Comparison of ENCODE assay signal across 1 cellular context in the genomic region with DNA sequence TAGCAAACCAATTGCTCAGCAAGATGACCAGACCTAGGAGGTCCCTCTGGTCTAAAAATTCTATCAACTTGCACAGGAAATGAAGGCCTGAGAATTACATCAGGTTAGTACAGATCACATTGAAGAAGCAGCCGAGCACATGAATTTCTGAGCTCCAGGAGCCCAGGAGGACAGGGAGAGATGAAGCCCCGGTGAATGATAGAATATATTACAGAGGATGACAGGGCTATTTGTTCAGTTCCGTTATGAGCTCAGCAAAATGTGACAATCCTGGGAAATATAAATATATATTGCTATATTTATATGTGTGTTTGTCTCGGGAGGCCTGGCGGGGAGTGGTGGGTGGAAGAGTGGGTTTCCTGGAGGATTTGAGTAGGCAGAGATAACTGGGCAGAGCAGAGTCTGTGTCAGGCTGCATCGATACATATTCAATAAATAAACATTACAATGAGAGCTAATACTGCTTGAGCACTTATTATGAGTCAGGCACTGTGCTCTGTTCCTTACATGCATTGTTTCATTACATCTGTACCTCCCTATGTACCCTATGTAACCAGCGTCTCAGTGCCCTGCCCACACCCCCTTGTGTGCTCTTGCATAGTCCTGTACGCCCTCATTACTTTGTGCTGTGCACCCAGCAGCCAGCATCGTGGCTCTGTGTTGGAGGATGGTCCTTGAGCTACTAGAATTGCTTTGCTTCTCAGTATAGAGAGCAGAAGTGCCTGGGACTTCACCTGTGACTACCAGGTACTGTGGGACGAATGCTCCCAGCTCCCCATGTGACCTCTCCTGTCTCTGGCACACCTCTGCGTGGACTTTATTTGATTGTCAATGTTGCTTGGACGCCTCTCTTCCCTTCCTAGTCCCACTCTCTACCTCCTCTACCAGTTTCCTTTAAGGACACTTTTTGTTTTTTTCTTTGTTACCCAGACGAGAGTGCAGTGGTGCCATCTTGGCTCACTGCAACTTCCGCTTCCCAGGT.
TF ChIP-seq lines count a peak whose summit lies in the region.

No MANE protein-coding gene starts in this region.

TF ChIP-seq in H1, 55 proteins besides CTCF, POLR2A, EP300 and RAD21:
- TF ChIP-seq GABPA (IDR thresholded peaks at IDR 0.05; ENCODE audit: borderline replicate concordance, insufficient read depth, low read length) (no peak), MAFK (IDR thresholded peaks at IDR 0.05; ENCODE audit: low read depth, low read length) (no peak), CBX8 (IDR thresholded peaks at IDR 0.05; ENCODE audit: borderline replicate concordance, low read depth, low read length) (no peak), BRCA1 (IDR thresholded peaks at IDR 0.05; ENCODE audit: low read depth, low read length) (no peak), KDM1A (IDR thresholded peaks at IDR 0.05; ENCODE audit: borderline replicate concordance, low read length) (no peak), KDM5A (IDR thresholded peaks at IDR 0.05; ENCODE audit: low read length) (no peak), E2F6 (IDR thresholded peaks at IDR 0.05) (no peak)
